Comparison of ENCODE assay signal across 1 cellular context in the genomic region with DNA sequence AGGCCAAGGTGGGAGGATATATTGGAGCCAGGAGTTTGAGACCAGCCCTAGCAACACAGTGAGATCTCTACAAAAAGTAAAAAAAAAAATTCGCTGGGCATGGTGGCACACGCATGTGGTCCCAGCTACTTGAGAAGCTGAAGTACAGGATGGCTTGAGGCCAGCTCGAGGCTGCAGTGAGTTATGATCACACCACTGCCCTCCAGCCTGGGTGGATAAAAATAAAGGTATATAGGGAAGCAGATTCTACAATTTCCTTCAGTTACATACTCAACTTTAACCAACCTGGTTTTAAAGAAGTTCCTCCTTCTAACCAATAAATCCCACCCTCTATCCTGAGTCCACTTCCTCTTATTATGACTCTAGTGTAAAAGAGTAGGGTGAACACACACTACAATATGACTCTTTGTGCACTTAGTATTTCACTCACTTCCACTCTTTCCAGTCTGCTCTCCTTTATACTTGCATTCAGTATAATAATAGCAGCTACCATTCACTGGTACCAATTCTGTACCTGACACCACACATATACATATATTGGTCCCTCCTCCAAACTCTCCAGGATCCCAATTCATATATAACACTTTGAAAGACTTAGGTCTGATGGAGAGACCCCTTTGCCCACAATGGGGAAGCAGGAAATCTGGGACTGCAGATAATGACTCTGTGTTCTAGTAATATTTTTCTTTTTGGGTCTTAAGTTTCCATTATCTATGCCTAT.
TF ChIP-seq lines count a peak whose summit lies in the region.

No MANE protein-coding gene starts in this region.

TF ChIP-seq in endothelial cell of umbilical vein, 7 proteins besides CTCF, POLR2A, EP300 and RAD21:
- TF ChIP-seq POLR2AphosphoS5 (IDR thresholded peaks at IDR 0.05; ENCODE audit: insufficient read depth, low read depth, low read length) (no peak), MYC (IDR thresholded peaks at IDR 0.05; ENCODE audit: low read depth, low read length) (no peak)
